21 cellular contexts compared by ENCODE assay signal in genomic region chr2:142435847-142436246, GRCh38.
"Had no signal": no experiment of that assay in that cellular context is flagged by ENCODE, and none has a peak within 500 bp of the region (broad histone marks: within the 10 kb centered on the region; RNA-seq: fewer than 3 reads in every experiment).

No MANE protein-coding gene starts in this region.

- H3K9me3 ChIP-seq: MG63, SJSA1 had no signal

- H3K4me3 ChIP-seq: MG63, SJSA1, SK-N-MC had no signal

- FAIRE-seq: HepG2, RCC 7860 had no signal

- H3K27me3 ChIP-seq: MG63 had no signal

- H3K4me1 ChIP-seq: SJSA1 had no signal

- H3K27ac ChIP-seq: SJSA1, SK-N-MC had no signal

- ATAC-seq: HepG2 had no signal

- H3K36me3 ChIP-seq: MG63, SJSA1 had no signal

- DNase-seq: IMR-90, Karpas-422, KG1, MG63, NCI-H1092, NCI-H1105 treated with DMSO at 0.1 percent for 48 hours, NCI-H1417 treated with DMSO at 0.1 percent for 48 hours, NCI-H187, NCI-H2029, NCI-H2171, NCI-H345, NCI-H446 treated with DMSO at 0.1 percent for 48 hours, NCI-H510A treated with DMSO at 0.1 percent for 48 hours, NCI-H526, Right ventricle myocardium superior, RPMI8226, SIG-M5 had no signal
